7 cellular contexts compared by ENCODE assay signal in the genomic region with DNA sequence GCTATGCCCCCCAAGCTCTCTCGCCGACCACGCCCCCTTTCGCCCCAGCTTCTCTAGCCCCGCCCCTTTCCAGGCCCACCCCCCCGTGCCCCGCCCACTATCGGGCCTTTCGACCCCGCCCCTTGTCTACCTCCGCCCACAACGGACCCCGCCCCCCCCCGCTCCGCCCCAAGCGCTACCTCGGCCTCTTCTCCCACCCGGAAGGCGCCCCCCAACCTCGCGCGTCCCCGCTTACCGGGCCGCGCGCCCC. TPM values are rescaled to one million over a fixed set of nuclear protein-coding genes. Genes with fewer than 3 reads are reported as not detected.
DNase-seq lines count a peak whose midpoint lies in the region; ATAC-seq and TF ChIP-seq lines count a peak whose summit lies in the region.

No MANE protein-coding gene starts in this region.

- peaks cover 86% of the 10 kb centered on the region for H3K4me1 Mint-ChIP-seq in activated B cell treated with CpG ODN at 0.5 μM for 24 hours

- no peaks in the 10 kb centered on the region for H3K27me3 ChIP-seq in HAP-1 (ENCODE audit: low read depth)
- no peaks in the 10 kb centered on the region for H3K27me3 ChIP-seq in prostate gland (replicated peaks; ENCODE audit: insufficient read depth)

- TF ChIP-seq CTCF in activated B cell treated with CpG ODN at 0.5 μM for 24 hours (IDR thresholded peaks at IDR 0.05) (no peak), prostate gland (IDR thresholded peaks at IDR 0.05) (no peak)

- DNase-seq in HAP-1 (ENCODE audit: low spot score in 2 of 2) (no peak), activated B cell treated with CpG ODN at 0.5 μM for 24 hours (no peak), Right ventricle myocardium inferior (ENCODE audit: missing footprints) (peak; percentile 80), prostate gland (ENCODE audit: low spot score) (no peak), NCI-H2081 treated with DMSO at 0.1 percent for 48 hours (lab: John Stamatoyannopoulos, UW) (no peak)

- peak overlapping the region; percentile 46 for H3K27ac Mint-ChIP-seq in activated B cell treated with CpG ODN at 0.5 μM for 24 hours

- H3K36me3 Mint-ChIP-seq in activated B cell treated with CpG ODN at 0.5 μM for 24 hours (ENCODE audit: low read depth), result peaks cover 72% of the 10 kb centered on the region

- POLR2A ChIA-PET in activated B cell treated with CpG ODN at 0.5 μM for 24 hours (lab: Charles Lee), result interaction anchor here (0.6 to 3.5 kb wide), 30 partner anchors 8 to 1761 kb away, joined by 3 to 102 read pairs (median 6); partner anchors contain the start of genes B3GALT4, BAK1, CUTA and GPSM3

- in situ Hi-C loops in HAP-1 (cut with MboI; ENCODE audit: low sequenced_read_pairs), result no loop called here

- no peak for TF ChIP-seq POLR2A in prostate gland (IDR thresholded peaks at IDR 0.05)

- intact Hi-C loops in activated B cell treated with CpG ODN at 0.5 μM for 24 hours (cut with micrococcal nuclease), result loop anchor here (5.0 kb wide), 1 partner anchor 345 kb away; no protein-coding TSS in a partner anchor
- intact Hi-C loops in Right ventricle myocardium inferior (cut with DNase I), result loop anchor here (1.0 to 2.0 kb wide), 2 partner anchors 45 to 93 kb away; partner anchors contain the start of gene RPS18
- intact Hi-C loops in prostate gland (cut with DNase I), result loop anchor here (5.0 kb wide), 1 partner anchor 95 kb away; the partner anchor contains the start of gene PHF1

- H3K9me3 ChIP-seq in HAP-1, result no peaks in the 10 kb centered on the region
- no peaks in the 10 kb centered on the region for H3K9me3 ChIP-seq in prostate gland

- H3K4me1 ChIP-seq in HAP-1 (peaks cover 18% of the 10 kb centered on the region), prostate gland (replicated peaks) (peaks cover 18% of the 10 kb centered on the region)

- CTCF ChIA-PET in activated B cell treated with CpG ODN at 0.5 μM for 24 hours (lab: Charles Lee), result interaction anchor here (0.6 to 2.5 kb wide), 4 partner anchors 18 to 40 kb away, joined by 3 to 15 read pairs (median 6); partner anchors contain the start of genes B3GALT4 and RGL2

- H3K4me3 Mint-ChIP-seq in activated B cell treated with CpG ODN at 0.5 μM for 24 hours, result peak overlapping the region; percentile 99

- H3K4me3 ChIP-seq in HAP-1 (peak overlapping the region; percentile 59), prostate gland (peak overlapping the region; percentile 43 to 44)

- H3K27me3 Mint-ChIP-seq in activated B cell treated with CpG ODN at 0.5 μM for 24 hours, result no peaks in the 10 kb centered on the region

- H3K9me3 Mint-ChIP-seq in activated B cell treated with CpG ODN at 0.5 μM for 24 hours, result no peaks in the 10 kb centered on the region

- WGBS in prostate gland, result 0% methylated on average over 8 of the region's 27 CpGs

- H3K36me3 ChIP-seq in HAP-1 (replicated peaks) (peaks cover 33% of the 10 kb centered on the region), prostate gland (peaks cover 3 to 5% of the 10 kb centered on the region in 2 donors)

- ATAC-seq in activated B cell treated with CpG ODN at 0.5 μM for 24 hours (ENCODE audit: low read depth), result no peak
- ATAC-seq in Right ventricle myocardium inferior, result peak; percentile 9
- no peak for ATAC-seq in GM19397 (IDR thresholded peaks at IDR 0.05; ENCODE audit: unreplicated experiment)
- no peak for ATAC-seq in GM21723 (IDR thresholded peaks at IDR 0.05; ENCODE audit: unreplicated experiment)

- peak overlapping the region; percentile 88 to 90 for H3K27ac ChIP-seq in prostate gland

RNA-seq across cellular contexts. Expression of gene ZBTB22, which starts 0.2 kb away (rescaled TPM):
- total RNA-seq in activated B cell treated with CpG ODN at 0.5 μM for 24 hours, result 31.6 and 31.8 TPM in 2 replicates
- 10.8 TPM for total RNA-seq in Right ventricle myocardium inferior
- 10 to 100 TPM; 25.1 to 27.5 TPM for total RNA-seq in prostate gland

RNA-seq across cellular contexts. Expression of gene TAPBP, which starts 3.5 kb away (rescaled TPM):
- total RNA-seq in activated B cell treated with CpG ODN at 0.5 μM for 24 hours (319 and 350 TPM in 2 replicates), Right ventricle myocardium inferior (82.3 TPM), prostate gland (100 to 1,000 TPM; 190 to 192 TPM)

RNA-seq across cellular contexts. Expression of gene DAXX, which starts 5.4 kb away (rescaled TPM):
- 82.5 and 85.4 TPM in 2 replicates for total RNA-seq in activated B cell treated with CpG ODN at 0.5 μM for 24 hours
- total RNA-seq in Right ventricle myocardium inferior, result 22.4 TPM
- total RNA-seq in prostate gland, result 10 to 100 TPM; 52.8 to 75.1 TPM

RNA-seq across cellular contexts. Expression of gene RGL2, which starts 18.6 kb away (rescaled TPM):
- 54.7 and 66.5 TPM in 2 replicates for total RNA-seq in activated B cell treated with CpG ODN at 0.5 μM for 24 hours
- total RNA-seq in Right ventricle myocardium inferior, result 64.5 TPM
- 100 to 1,000 TPM in 1 of 2 donors, 10 to 100 TPM in 1; 98.7 to 107 TPM for total RNA-seq in prostate gland

RNA-seq across cellular contexts. Expression of gene PFDN6, which starts 27.9 kb away (rescaled TPM):
- total RNA-seq in activated B cell treated with CpG ODN at 0.5 μM for 24 hours (82.8 and 95.1 TPM in 2 replicates), Right ventricle myocardium inferior (57.8 TPM), prostate gland (10 to 100 TPM; 24.1 to 59.7 TPM)
